In the genomic region with DNA sequence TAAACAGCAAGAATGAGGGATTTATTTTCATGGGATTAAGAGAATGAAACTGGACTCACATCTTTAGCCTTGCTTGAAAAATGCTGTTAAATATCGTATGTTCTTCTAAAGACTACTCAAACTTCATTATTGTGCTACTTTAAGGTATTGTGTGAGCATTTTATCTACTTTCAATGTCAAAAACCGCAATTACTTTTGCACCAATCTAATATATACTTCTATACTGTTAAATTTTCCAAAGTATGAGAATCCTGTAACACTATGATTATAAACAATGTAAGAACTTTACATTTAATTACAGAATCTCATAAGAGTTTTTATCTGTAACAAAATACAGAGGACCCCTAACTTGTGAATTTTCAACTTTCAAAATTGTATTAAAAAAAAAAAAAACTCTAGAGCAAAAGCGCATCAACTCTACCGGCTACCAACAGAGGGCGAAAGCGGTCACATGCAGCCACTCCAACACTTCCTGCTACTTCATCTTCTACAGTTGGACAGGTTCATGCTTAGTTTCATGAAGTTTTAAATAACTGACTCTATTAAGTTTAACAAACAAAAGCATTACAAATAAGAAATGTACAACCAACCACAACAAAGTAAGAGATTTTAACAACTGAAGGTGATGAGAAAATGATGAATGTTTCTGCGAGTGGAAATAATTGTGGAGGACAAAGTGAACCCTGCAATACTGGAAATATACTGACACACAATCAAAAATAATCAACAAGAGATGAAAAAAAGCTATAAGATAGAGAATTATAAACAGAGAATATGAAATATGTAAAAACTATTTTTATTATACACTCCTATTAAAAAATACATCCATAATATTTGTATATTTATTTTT, we compare ENCODE assay signal across 8 cellular contexts.
DNase-seq lines count a peak whose midpoint lies in the region; ATAC-seq, FAIRE-seq and TF ChIP-seq lines count a peak whose summit lies in the region.

No MANE protein-coding gene starts in this region.

- DNase-seq in D721Med (ENCODE audit: insufficient read length, low spot score) = no peak
- DNase-seq in HuH-7 (ENCODE audit: low spot score) = peak; percentile 9
- DNase-seq in T-helper 2 cell = peak in 4 of 5 experiments; percentile 3 to 76 (median 36)
- DNase-seq in astrocyte of the spinal cord (ENCODE audit: low read depth, low spot score) = no peak
- peak; percentile 34 for DNase-seq in HepG2 (ENCODE audit: low spot score)
- peak; percentile 20 to 21 for DNase-seq in stimulated activated CD8-positive, alpha-beta memory T cell treated with anti-CD3 and anti-CD28 coated beads, Interleukin-7, amount 100 ng/mL, for 1 hour (ENCODE audit: low read depth in 2 of 2)
- no peak for DNase-seq in NCI-H1092 treated with DMSO at 0.1 percent for 48 hours (lab: John Stamatoyannopoulos, UW)

- H3K27ac ChIP-seq in HepG2 (ENCODE audit: extremely low read length, insufficient read depth, low read length) = no peak overlapping the region

- no peak overlapping the region for H3K9ac ChIP-seq in HepG2 (ENCODE audit: insufficient read depth, low read depth, low read length)

- CTCF ChIA-PET in HepG2 (lab: Yijun Ruan, JAX; ENCODE audit: low intra/inter-chr PET ratio, low total read pairs) = interaction anchor here (0.6 to 2.1 kb wide), 2 partner anchors 169 to 681 kb away, joined by 3 to 17 read pairs; no protein-coding TSS in a partner anchor

- peak; percentile 21; the same call in 1 of the 2 replicates for TF ChIP-seq RAD21 in HepG2 (CRISPR knock-in tag; IDR thresholded peaks at IDR 0.05)

- no peak for TF ChIP-seq EP300 in HepG2 (IDR thresholded peaks at IDR 0.05; ENCODE audit: low read depth in 2 of 2, low read length in 2 of 2)
- no peak for TF ChIP-seq EP300 in HepG2 (CRISPR knock-in tag; IDR thresholded peaks at IDR 0.05; ENCODE audit: borderline replicate concordance)

- no peaks in the 10 kb centered on the region for H3K9me3 ChIP-seq in HepG2 (ENCODE audit: low read length)

- no peaks in the 10 kb centered on the region for H3K36me3 ChIP-seq in HepG2 (replicated peaks in 1 of 2; ENCODE audit: control insufficient read depth in 1 of 2, insufficient read depth in 2 of 2, low read length in 2 of 2)

- FAIRE-seq in D721Med (lab: Jason Lieb, UNC) = peak; percentile 74
- FAIRE-seq in HepG2 (lab: Jason Lieb, UNC) = peak; percentile 75

- in situ Hi-C loops in astrocyte of the spinal cord (cut with HindIII; ENCODE audit: low sequenced_read_pairs) = no loop called here
- in situ Hi-C loops in HepG2 (cut with HindIII; ENCODE audit: extremely low pct_ligation_motif_present, low pct_unique_long_range_greater_than_20kb) = loop anchor here (10.0 kb wide), 1 partner anchor 168 kb away; no protein-coding TSS in a partner anchor

- H3K27me3 ChIP-seq in HepG2 (ENCODE audit: control insufficient read depth in 1 of 2, insufficient read depth in 2 of 2, low read length in 2 of 2) = no peaks in the 10 kb centered on the region

- peaks cover 8% of the 10 kb centered on the region; the same call in 1 of the 2 replicates for H4K20me1 ChIP-seq in HepG2 (ENCODE audit: insufficient read depth, low read length)

- H3K4me3 ChIP-seq in astrocyte of the spinal cord (ENCODE audit: low read depth, low read length) (no peak overlapping the region), HepG2 (replicated peaks in 1 of 3; ENCODE audit: insufficient read depth in 1 of 3, low read depth in 2 of 3, low read length in 3 of 3) (no peak overlapping the region)

- intact Hi-C loops in HepG2 (cut with micrococcal nuclease; ENCODE audit: unreplicated experiment) = loop anchor here (1.0 kb wide), 1 partner anchor 170 kb away; no protein-coding TSS in a partner anchor

- ATAC-seq in HepG2 (no peak; the same call in 2 of the 3 replicates), HG02763 (IDR thresholded peaks at IDR 0.05; ENCODE audit: unreplicated experiment) (no peak)

- TF ChIP-seq POLR2A in HepG2 (IDR thresholded peaks at IDR 0.05; ENCODE audit: insufficient read depth in 1 of 2, low read depth in 2 of 2, low read length in 2 of 2) = no peak

- H3K79me2 ChIP-seq in HepG2 (ENCODE audit: insufficient read depth, low read length) = peaks cover 2% of the 10 kb centered on the region

- no peak overlapping the region for H2AFZ ChIP-seq in HepG2 (ENCODE audit: low read length)

- BruUV-seq in HepG2 (replicated peaks; lab: Mats Ljungman, UMichigan) = no TSS peak

- 63% methylated on average over 7 of the region's 7 CpGs for WGBS in HepG2 (ENCODE audit: low lambda C conversion rate)

- peaks cover 14% of the 10 kb centered on the region for H3K4me1 ChIP-seq in HepG2 (ENCODE audit: insufficient read depth, low read length)

- TF ChIP-seq CTCF in D721Med (IDR thresholded peaks at IDR 0.05; ENCODE audit: insufficient read depth, missing control alignments) = peak; percentile 52
- peak; percentile 89 for TF ChIP-seq CTCF in astrocyte of the spinal cord (IDR thresholded peaks at IDR 0.05; ENCODE audit: low read depth, low read length)
- peak; percentile 63 for TF ChIP-seq CTCF in HepG2 (CRISPR knock-in tag; IDR thresholded peaks at IDR 0.05)

- POLR2A ChIA-PET in HepG2 (lab: Yijun Ruan, JAX) = no interaction called here

- no peak overlapping the region for H3K4me2 ChIP-seq in HepG2 (ENCODE audit: low read depth, low read length)

TF ChIP-seq in HepG2, 621 proteins besides CTCF, POLR2A, EP300 and RAD21:
- TF ChIP-seq ZBTB8A (CRISPR knock-in tag; IDR thresholded peaks at IDR 0.05; ENCODE audit: borderline replicate concordance, low read depth) (no peak), ELF3 (CRISPR knock-in tag; IDR thresholded peaks at IDR 0.05) (peak; percentile 67), HOXD1 (CRISPR knock-in tag; IDR thresholded peaks at IDR 0.05) (no peak), XRCC5 (optimal IDR thresholded peaks at IDR 0.05; ENCODE audit: low read length) (peak; percentile 32), ZNF557 (CRISPR knock-in tag; IDR thresholded peaks at IDR 0.05) (no peak), STAG1 (CRISPR knock-in tag; IDR thresholded peaks at IDR 0.05) (peak; percentile 68), HHEX (CRISPR knock-in tag; IDR thresholded peaks at IDR 0.05) (no peak), SMC3 (IDR thresholded peaks at IDR 0.05; ENCODE audit: low read length) (peak; percentile 86), ZNF337 (CRISPR knock-in tag; IDR thresholded peaks at IDR 0.05; ENCODE audit: borderline replicate concordance, low read depth) (no peak)
- TF ChIP-seq, protein P1, sequence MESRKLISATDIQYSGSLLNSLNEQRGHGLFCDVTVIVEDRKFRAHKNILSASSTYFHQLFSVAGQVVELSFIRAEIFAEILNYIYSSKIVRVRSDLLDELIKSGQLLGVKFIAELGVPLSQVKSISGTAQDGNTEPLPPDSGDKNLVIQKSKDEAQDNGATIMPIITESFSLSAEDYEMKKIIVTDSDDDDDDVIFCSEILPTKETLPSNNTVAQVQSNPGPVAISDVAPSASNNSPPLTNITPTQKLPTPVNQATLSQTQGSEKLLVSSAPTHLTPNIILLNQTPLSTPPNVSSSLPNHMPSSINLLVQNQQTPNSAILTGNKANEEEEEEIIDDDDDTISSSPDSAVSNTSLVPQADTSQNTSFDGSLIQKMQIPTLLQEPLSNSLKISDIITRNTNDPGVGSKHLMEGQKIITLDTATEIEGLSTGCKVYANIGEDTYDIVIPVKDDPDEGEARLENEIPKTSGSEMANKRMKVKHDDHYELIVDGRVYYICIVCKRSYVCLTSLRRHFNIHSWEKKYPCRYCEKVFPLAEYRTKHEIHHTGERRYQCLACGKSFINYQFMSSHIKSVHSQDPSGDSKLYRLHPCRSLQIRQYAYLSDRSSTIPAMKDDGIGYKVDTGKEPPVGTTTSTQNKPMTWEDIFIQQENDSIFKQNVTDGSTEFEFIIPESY (CRISPR knock-in tag; IDR thresholded peaks at IDR 0.05) = peak; percentile 78; the same call in 1 of the 2 replicates
- TF ChIP-seq, protein P2, sequence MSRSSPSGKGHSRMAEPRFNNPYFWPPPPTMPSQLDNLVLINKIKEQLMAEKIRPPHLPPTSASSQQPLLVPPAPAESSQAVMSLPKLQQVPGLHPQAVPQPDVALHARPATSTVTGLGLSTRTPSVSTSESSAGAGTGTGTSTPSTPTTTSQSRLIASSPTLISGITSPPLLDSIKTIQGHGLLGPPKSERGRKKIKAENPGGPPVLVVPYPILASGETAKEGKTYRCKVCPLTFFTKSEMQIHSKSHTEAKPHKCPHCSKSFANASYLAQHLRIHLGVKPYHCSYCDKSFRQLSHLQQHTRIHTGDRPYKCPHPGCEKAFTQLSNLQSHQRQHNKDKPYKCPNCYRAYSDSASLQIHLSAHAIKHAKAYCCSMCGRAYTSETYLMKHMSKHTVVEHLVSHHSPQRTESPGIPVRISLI (CRISPR knock-in tag; IDR thresholded peaks at IDR 0.05; ENCODE audit: borderline replicate concordance) = peak; percentile 83

Comparison
In these comparisons a context has a peak if more than half of its experiments do, and no peak if none do; other contexts are left out.
1. DNase-seq: peak in HuH-7 (single experiment), T-helper 2 cell (4 of 5), HepG2 (single experiment) and stimulated activated CD8-positive, alpha-beta memory T cell treated with anti-CD3 and anti-CD28 coated beads, Interleukin-7, amount 100 ng/mL, for 1 hour (2 of 2); none in D721Med (single experiment), astrocyte of the spinal cord (single experiment) and NCI-H1092 treated with DMSO at 0.1 percent for 48 hours (single experiment).
2. Peak in every context shown above with its lines, with median percentiles within 50 percentile points of each other: CTCF ChIP-seq.